In genomic region chr19:58395220-58395978, GRCh38 we compare ENCODE assay signal across 1 cellular context.
TF ChIP-seq lines count a peak whose summit lies in the region.

Gene RNF225 (plus strand): TSS chr19:58395656. CDS start chr19:58396090, 434 bp downstream.

TF ChIP-seq in WTC11, 78 proteins besides CTCF, POLR2A, EP300 and RAD21 (continued from another document and continues in another):
- TF ChIP-seq ARID4B (CRISPR knock-in tag; IDR thresholded peaks at IDR 0.05; ENCODE audit: borderline replicate concordance), result no peak
- no peak for TF ChIP-seq ZNF219 (CRISPR knock-in tag; IDR thresholded peaks at IDR 0.05; ENCODE audit: borderline replicate concordance)
- no peak; the same call in none of the 2 replicates for TF ChIP-seq FOXP1 (CRISPR knock-in tag; IDR thresholded peaks at IDR 0.05; ENCODE audit: borderline replicate concordance)
- TF ChIP-seq RELA (CRISPR knock-in tag; IDR thresholded peaks at IDR 0.05; ENCODE audit: borderline replicate concordance), result no peak
- TF ChIP-seq GABPB1 (CRISPR knock-in tag; IDR thresholded peaks at IDR 0.05), result no peak
- no peak for TF ChIP-seq NR1H2 (CRISPR knock-in tag; IDR thresholded peaks at IDR 0.05)
- TF ChIP-seq HMGA2 (CRISPR knock-in tag; IDR thresholded peaks at IDR 0.05), result no peak
- TF ChIP-seq ZNF263 (CRISPR knock-in tag; IDR thresholded peaks at IDR 0.05; ENCODE audit: low read depth), result no peak
- TF ChIP-seq PREB (CRISPR knock-in tag; IDR thresholded peaks at IDR 0.05; ENCODE audit: borderline replicate concordance), result no peak
- peak; percentile 24; the same call in 1 of the 2 replicates for TF ChIP-seq CREB1 (CRISPR knock-in tag; IDR thresholded peaks at IDR 0.05)
- TF ChIP-seq ZNF532 (CRISPR knock-in tag; IDR thresholded peaks at IDR 0.05; ENCODE audit: borderline replicate concordance), result peak; percentile 74; the same call in 1 of the 2 replicates
- TF ChIP-seq IRF1 (CRISPR knock-in tag; IDR thresholded peaks at IDR 0.05), result no peak
- peak; percentile 62; the same call in 1 of the 2 replicates for TF ChIP-seq ZNF425 (CRISPR knock-in tag; conservative IDR thresholded peaks at IDR 0.05)
- TF ChIP-seq STAT6 (CRISPR knock-in tag; conservative IDR thresholded peaks at IDR 0.05; ENCODE audit: low read depth), result no peak
- TF ChIP-seq SMAD3 (CRISPR knock-in tag; IDR thresholded peaks at IDR 0.05; ENCODE audit: borderline replicate concordance), result no peak
- TF ChIP-seq E2F5 (CRISPR knock-in tag; IDR thresholded peaks at IDR 0.05), result peak; percentile 43; the same call in 1 of the 2 replicates
- peak; percentile 59; the same call in 1 of the 2 replicates for TF ChIP-seq ERG (CRISPR knock-in tag; IDR thresholded peaks at IDR 0.05)
- no peak for TF ChIP-seq NR3C1 (CRISPR knock-in tag; conservative IDR thresholded peaks at IDR 0.05; ENCODE audit: low read depth)
- no peak for TF ChIP-seq ZNF317 (CRISPR knock-in tag; IDR thresholded peaks at IDR 0.05; ENCODE audit: borderline replicate concordance, low read depth)
- TF ChIP-seq ATF2 (CRISPR knock-in tag; IDR thresholded peaks at IDR 0.05; ENCODE audit: borderline replicate concordance, low read depth), result no peak
- no peak for TF ChIP-seq FOXP4 (CRISPR knock-in tag; IDR thresholded peaks at IDR 0.05)
- no peak; the same call in 1 of the 2 replicates for TF ChIP-seq ZMAT4 (CRISPR knock-in tag; IDR thresholded peaks at IDR 0.05)
- TF ChIP-seq ELF4 (CRISPR knock-in tag; IDR thresholded peaks at IDR 0.05; ENCODE audit: low read depth), result no peak
- TF ChIP-seq EMX1 (CRISPR knock-in tag; IDR thresholded peaks at IDR 0.05), result peak; percentile 89
- TF ChIP-seq SOX15 (CRISPR knock-in tag; IDR thresholded peaks at IDR 0.05), result no peak
- TF ChIP-seq ZNF671 (CRISPR knock-in tag; IDR thresholded peaks at IDR 0.05), result peak; percentile 17; the same call in 1 of the 2 replicates
- peak; percentile 94 for TF ChIP-seq PRRX2 (CRISPR knock-in tag; IDR thresholded peaks at IDR 0.05)
- TF ChIP-seq ZNF423 (CRISPR knock-in tag; IDR thresholded peaks at IDR 0.05), result no peak
- TF ChIP-seq ZNF232 (CRISPR knock-in tag; IDR thresholded peaks at IDR 0.05), result no peak
- no peak for TF ChIP-seq CBFB (CRISPR knock-in tag; IDR thresholded peaks at IDR 0.05; ENCODE audit: low read depth)
- no peak for TF ChIP-seq MXD4 (CRISPR knock-in tag; IDR thresholded peaks at IDR 0.05; ENCODE audit: borderline replicate concordance)
